11 cellular contexts compared by ENCODE assay signal in genomic region chr2:100394111-100394641, GRCh38. TPM values are rescaled to one million over a fixed set of nuclear protein-coding genes. Genes with fewer than 3 reads are reported as not detected.
DNase-seq lines count a peak whose midpoint lies in the region; ATAC-seq lines count a peak whose summit lies in the region.
"Had no signal": no experiment of that assay in that cellular context is flagged by ENCODE, and none has a peak within 500 bp of the region (broad histone marks: within the 10 kb centered on the region; RNA-seq: fewer than 3 reads in every experiment).

No MANE protein-coding gene starts in this region.

- DNase-seq in islet precursor cell = peak; percentile 29
- DNase-seq in stimulated activated CD4-positive, alpha-beta T cell treated with anti-CD3 and anti-CD28 coated beads, Interleukin-4, amount 100 ng/mL, for 24 hours = no peak
- no peak for DNase-seq in H4 (ENCODE audit: low spot score)
- no peak for DNase-seq in COR-L47 (lab: John Stamatoyannopoulos, UW)
- no peak for DNase-seq in stimulated activated CD4-positive, alpha-beta T cell treated with anti-CD3 and anti-CD28 coated beads, Interleukin-12 subunit alpha, Interleukin-12 subunit beta, amount 100 ng/mL, for 4 hours
- DNase-seq: activated T-cell treated with anti-CD3 and anti-CD28 coated beads for 4 hours, caudate nucleus, NCI-H1105 treated with DMSO at 0.1 percent for 48 hours had no signal

- ATAC-seq in GM18502 (IDR thresholded peaks at IDR 0.05; ENCODE audit: poor library complexity, unreplicated experiment) (peak; percentile 50), GM21360 (IDR thresholded peaks at IDR 0.05; ENCODE audit: unreplicated experiment) (peak; percentile 54), HG03108 (IDR thresholded peaks at IDR 0.05; ENCODE audit: unreplicated experiment) (peak; percentile 28)

RNA-seq across cellular contexts. Expression of gene CHST10, which starts 23.3 kb away (rescaled TPM):
- 13.4 and 14.9 TPM in 2 replicates for total RNA-seq in H4 (2014; rRNA removed; shearing (Covaris generic))
